8 cellular contexts compared by ENCODE assay signal in genomic region chr1:62437273-62437945, GRCh38. TPM values are rescaled to one million over a fixed set of nuclear protein-coding genes. Genes with fewer than 3 reads are reported as not detected.
DNase-seq lines count a peak whose midpoint lies in the region; ATAC-seq lines count a peak whose summit lies in the region.

No MANE protein-coding gene starts in this region.

- H3K9ac ChIP-seq in skeletal muscle satellite cell (ENCODE audit: low read depth, low read length), result peak overlapping the region; percentile 99

- H3K36me3 ChIP-seq in iPS DF 6.9 (ENCODE audit: control insufficient read depth, insufficient read depth, low read length) (no peaks in the 10 kb centered on the region), skeletal muscle satellite cell (ENCODE audit: insufficient read depth, low read length) (peaks cover 10% of the 10 kb centered on the region)

- H3K4me1 ChIP-seq in iPS DF 6.9 (ENCODE audit: control insufficient read depth, insufficient read depth, low read length), result no peaks in the 10 kb centered on the region
- peaks cover 14% of the 10 kb centered on the region for H3K4me1 ChIP-seq in skeletal muscle satellite cell (ENCODE audit: control insufficient read depth, insufficient read depth, low read length)

- ATAC-seq in GM21515 (IDR thresholded peaks at IDR 0.05; ENCODE audit: unreplicated experiment), result peak; percentile 3
- no peak for ATAC-seq in GM18858 (IDR thresholded peaks at IDR 0.05; ENCODE audit: unreplicated experiment)

- H3K9me3 ChIP-seq in iPS DF 6.9 (ENCODE audit: control insufficient read depth, insufficient read depth, low read length) (no peaks in the 10 kb centered on the region), skeletal muscle satellite cell (replicated peaks; ENCODE audit: low read length) (no peaks in the 10 kb centered on the region)

- peak overlapping the region; percentile 94 for H3K4me2 ChIP-seq in skeletal muscle satellite cell (ENCODE audit: low read length)

- H3K4me3 ChIP-seq in iPS DF 6.9 (ENCODE audit: low read length) (peak overlapping the region; percentile 76), skeletal muscle satellite cell (ENCODE audit: low read length) (peak overlapping the region; percentile 90)

- peak; percentile 19 for DNase-seq in AG08396 (ENCODE audit: low spot score)
- DNase-seq in RKO (ENCODE audit: low spot score), result peak; percentile 19
- DNase-seq in iPS DF 6.9 (ENCODE audit: low read depth, low spot score), result no peak
- no peak for DNase-seq in NCI-H2171 (lab: John Stamatoyannopoulos, UW)

- H3K27ac ChIP-seq in angular gyrus (ENCODE audit: low read depth, low read length), result peak overlapping the region; percentile 99
- no peak overlapping the region for H3K27ac ChIP-seq in iPS DF 6.9 (ENCODE audit: low read length)

- WGBS in iPS DF 6.9 (ENCODE audit: insufficient coverage, insufficient read length), result no CpG with 5 or more reads among the region's 68 CpGs

- H3K27me3 ChIP-seq in iPS DF 6.9 (ENCODE audit: control insufficient read depth, insufficient read depth, low read length) (no peaks in the 10 kb centered on the region), skeletal muscle satellite cell (ENCODE audit: control insufficient read depth, insufficient read depth, low read length) (no peaks in the 10 kb centered on the region)

RNA-seq across cellular contexts. Expression of gene USP1, which starts 0.6 kb away (rescaled TPM):
- 19.7 and 20.8 TPM in 2 replicates for total RNA-seq in skeletal muscle satellite cell (2012; rRNA removed)

Comparison
In these comparisons a context has a peak if more than half of its experiments do, and no peak if none do; other contexts are left out.
1. DNase-seq: peak in AG08396 (single experiment) and RKO (single experiment); none in iPS DF 6.9 (single experiment) and NCI-H2171 (single experiment).